15 cellular contexts compared by ENCODE assay signal in the genomic region with DNA sequence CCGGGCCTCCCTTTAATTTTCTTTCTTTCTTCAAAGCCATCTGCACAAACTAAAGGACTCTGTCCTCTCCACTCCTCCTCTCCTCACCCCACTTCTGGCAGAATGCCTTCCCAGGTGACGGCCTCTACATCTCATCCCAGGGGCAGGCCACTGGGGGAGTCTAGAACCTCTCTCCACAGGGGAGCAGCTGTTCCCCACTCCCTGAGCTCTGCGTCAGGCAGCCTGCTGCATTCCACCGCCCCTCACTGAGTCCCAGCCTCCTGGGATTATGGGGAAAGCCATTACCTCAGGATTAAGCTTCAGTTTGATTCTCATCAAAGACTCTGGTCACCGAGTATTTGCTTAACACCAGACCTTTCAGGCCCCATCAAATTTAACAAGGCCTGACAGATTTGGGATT.
"Had no signal": no experiment of that assay in that cellular context is flagged by ENCODE, and none has a peak within 500 bp of the region (broad histone marks: within the 10 kb centered on the region; RNA-seq: fewer than 3 reads in every experiment).

No MANE protein-coding gene starts in this region.

- H3K27ac Mint-ChIP-seq: activated T-helper 17 cell treated with anti-CD3 and anti-CD28 coated beads, Interleukin-2, amount 50 U/mL, for 72 hours had no signal

- H3K4me3 Mint-ChIP-seq: activated T-helper 17 cell treated with anti-CD3 and anti-CD28 coated beads, Interleukin-2, amount 50 U/mL, for 72 hours; stimulated activated naive CD8-positive, alpha-beta T cell treated with anti-CD3 and anti-CD28 coated beads, Interleukin-15, amount 100 ng/mL, for 72 hours had no signal

- H3K27me3 Mint-ChIP-seq: stimulated activated naive CD8-positive, alpha-beta T cell treated with anti-CD3 and anti-CD28 coated beads, Interleukin-15, amount 100 ng/mL, for 72 hours had no signal

- H3K9me3 Mint-ChIP-seq: activated T-helper 17 cell treated with anti-CD3 and anti-CD28 coated beads, Interleukin-2, amount 50 U/mL, for 72 hours had no signal

- ATAC-seq: activated T-helper 17 cell treated with anti-CD3 and anti-CD28 coated beads, Interleukin-2, amount 50 U/mL, for 72 hours; heart left ventricle; left cardiac atrium; lower lobe of right lung; sciatic nerve; stimulated activated naive CD8-positive, alpha-beta T cell treated with anti-CD3 and anti-CD28 coated beads, Interleukin-15, amount 100 ng/mL, for 72 hours; upper lobe of right lung had no signal

- DNase-seq: activated CD4-positive, alpha-beta T cell treated with anti-CD3 and anti-CD28 coated beads for 1 hour; activated CD4-positive, alpha-beta T cell treated with anti-CD3 and anti-CD28 coated beads, Interleukin-2, amount 50 U/mL, for 4 hours; activated naive CD4-positive, alpha-beta T cell treated with Interleukin-2 at 50 U/mL for 16 hours; anterior cingulate cortex; dermis blood vessel endothelial cell; heart left ventricle; left cardiac atrium; lower lobe of right lung; pancreas; stimulated activated naive CD8-positive, alpha-beta T cell treated with anti-CD3 and anti-CD28 coated beads, Interleukin-15, amount 100 ng/mL, for 72 hours; T1000; testis; upper lobe of right lung had no signal

- H3K4me1 Mint-ChIP-seq: activated T-helper 17 cell treated with anti-CD3 and anti-CD28 coated beads, Interleukin-2, amount 50 U/mL, for 72 hours; stimulated activated naive CD8-positive, alpha-beta T cell treated with anti-CD3 and anti-CD28 coated beads, Interleukin-15, amount 100 ng/mL, for 72 hours had no signal
